9 cellular contexts compared by ENCODE assay signal in genomic region chr22:30267382-30268302, GRCh38. TPM values are rescaled to one million over a fixed set of nuclear protein-coding genes. Genes with fewer than 3 reads are reported as not detected.
DNase-seq lines count a peak whose midpoint lies in the region; ATAC-seq and TF ChIP-seq lines count a peak whose summit lies in the region.
"Had no signal": no experiment of that assay in that cellular context is flagged by ENCODE, and none has a peak within 500 bp of the region (broad histone marks: within the 10 kb centered on the region; RNA-seq: fewer than 3 reads in every experiment).

No MANE protein-coding gene starts in this region.

- no peaks in the 10 kb centered on the region for H4K20me1 ChIP-seq in OCI-LY1 (ENCODE audit: insufficient read depth, low read length)
- H4K20me1 ChIP-seq in GM23248 (ENCODE audit: insufficient read depth), result no peaks in the 10 kb centered on the region

- peaks cover 33 to 45% (median 35%) of the 10 kb centered on the region in 3 donors for H3K4me1 Mint-ChIP-seq in CD8-positive, alpha-beta memory T cell
- H3K4me1 Mint-ChIP-seq in natural killer cell, result peaks cover 31 to 59% of the 10 kb centered on the region in 2 donors

- no peaks in the 10 kb centered on the region for H3F3A ChIP-seq in OCI-LY1 (ENCODE audit: insufficient read depth, low read length)
- no peaks in the 10 kb centered on the region for H3F3A ChIP-seq in GM23248 (ENCODE audit: insufficient read depth)

- H3K79me2 ChIP-seq in OCI-LY1 (ENCODE audit: insufficient read depth, low read length), result no peaks in the 10 kb centered on the region
- H3K79me2 ChIP-seq in GM23248 (ENCODE audit: insufficient read depth), result no peaks in the 10 kb centered on the region

- no peak for TF ChIP-seq CTCF in OCI-LY1 (IDR thresholded peaks at IDR 0.05; ENCODE audit: low read length)
- no peak for TF ChIP-seq CTCF in natural killer cell (IDR thresholded peaks at IDR 0.05)

- in situ Hi-C loops in GM23248 (cut with MboI), result no loop called here

- intact Hi-C loops in natural killer cell (cut with micrococcal nuclease), result loop anchor here (1.0 to 5.0 kb wide), 4 partner anchors 47 to 1025 kb away; partner anchors contain the start of genes PIK3IP1 and SF3A1

- H3K4me2 ChIP-seq in OCI-LY1 (ENCODE audit: low read length) (peak overlapping the region; percentile 81; the same call in 1 of the 2 replicates), GM23248 (ENCODE audit: unreplicated experiment) (no peak overlapping the region)

- H3K9me2 ChIP-seq in OCI-LY1 (ENCODE audit: low read depth, low read length) (no peaks in the 10 kb centered on the region), GM23248 (ENCODE audit: insufficient read depth) (no peaks in the 10 kb centered on the region)

- peak; percentile 44 to 67 (median 58) for DNase-seq in CD8-positive, alpha-beta memory T cell
- peak; percentile 49 for DNase-seq in activated naive CD4-positive, alpha-beta T cell treated with anti-CD3 and anti-CD28 coated beads, Interleukin-2, amount 50 U/mL, for 16 hours
- DNase-seq in natural killer cell (peak; percentile 36), NCI-H1436 (lab: John Stamatoyannopoulos, UW) (no peak), NCI-H748 (lab: John Stamatoyannopoulos, UW; ENCODE audit: unreplicated experiment) (no peak), GM23248 (no peak), kidney glomerular epithelial cell (lab: John Stamatoyannopoulos, UW) (no peak)

- H3K9ac ChIP-seq in OCI-LY1 (ENCODE audit: low read length), result no peak overlapping the region
- no peak overlapping the region for H3K9ac ChIP-seq in GM23248

- peak overlapping the region; percentile 97 to 100 (median 99) for H3K27ac Mint-ChIP-seq in CD8-positive, alpha-beta memory T cell
- H3K27ac Mint-ChIP-seq in natural killer cell, result peak overlapping the region; percentile 97 to 99

- peak overlapping the region; percentile 88 for H3K27ac ChIP-seq in CD8-positive, alpha-beta memory T cell (ENCODE audit: low read depth, low read length)
- H3K27ac ChIP-seq in OCI-LY1 (ENCODE audit: low read depth, low read length, poor library complexity, severe bottlenecking), result no peak overlapping the region
- no peak overlapping the region for H3K27ac ChIP-seq in GM23248

- CTCF ChIA-PET in CD8-positive, alpha-beta memory T cell (lab: Charles Lee), result interaction anchor here (1.0 to 1.9 kb wide), 6 partner anchors 18 to 159 kb away, joined by 3 to 5 read pairs (median 4); partner anchors contain the start of genes CCDC157 and SF3A1

- H3K27me3 ChIP-seq in CD8-positive, alpha-beta memory T cell (ENCODE audit: insufficient read depth, low read length, poor library complexity, severe bottlenecking), result no peaks in the 10 kb centered on the region
- H3K27me3 ChIP-seq in OCI-LY1 (ENCODE audit: insufficient read depth, low read length) (no peaks in the 10 kb centered on the region), GM23248 (replicated peaks; ENCODE audit: insufficient read depth) (no peaks in the 10 kb centered on the region)

- peak in 2 of 3 donors; percentile 11 to 25 for ATAC-seq in natural killer cell

- H3K4me1 ChIP-seq in CD8-positive, alpha-beta memory T cell (ENCODE audit: insufficient read depth, low read length), result peaks cover 36% of the 10 kb centered on the region
- peaks cover 17% of the 10 kb centered on the region for H3K4me1 ChIP-seq in OCI-LY1 (ENCODE audit: insufficient read depth, low read length, severe bottlenecking)
- peaks cover 4% of the 10 kb centered on the region; the same call in 1 of the 2 replicates for H3K4me1 ChIP-seq in GM23248 (ENCODE audit: insufficient read depth)

- peak overlapping the region; percentile 75 for H3K4me3 ChIP-seq in CD8-positive, alpha-beta memory T cell (ENCODE audit: low read length)
- H3K4me3 ChIP-seq in OCI-LY1 (ENCODE audit: low read depth, low read length, poor library complexity, severe bottlenecking) (no peak overlapping the region), GM23248 (no peak overlapping the region)

- 90% methylated on average over 9 to 14 of the region's 14 CpGs for WGBS in GM23248 (ENCODE audit: low coverage in 1 of 2, low lambda C conversion rate in 2 of 2, missing lambda C conversion rate in 2 of 2), 2 experiments

- H3K9me3 Mint-ChIP-seq in CD8-positive, alpha-beta memory T cell, result no peaks in the 10 kb centered on the region
- H3K9me3 Mint-ChIP-seq in natural killer cell, result no peaks in the 10 kb centered on the region

- H3K4me3 Mint-ChIP-seq in CD8-positive, alpha-beta memory T cell, result peak overlapping the region; percentile 93 to 98 (median 95)
- peak overlapping the region; percentile 84 for H3K4me3 Mint-ChIP-seq in natural killer cell

- no peaks in the 10 kb centered on the region for H3K27me3 Mint-ChIP-seq in CD8-positive, alpha-beta memory T cell
- H3K27me3 Mint-ChIP-seq in natural killer cell (ENCODE audit: low read depth in 2 of 2), result no peaks in the 10 kb centered on the region

- no peaks in the 10 kb centered on the region for H3K9me3 ChIP-seq in CD8-positive, alpha-beta memory T cell (ENCODE audit: low read length)
- no peaks in the 10 kb centered on the region for H3K9me3 ChIP-seq in OCI-LY1 (ENCODE audit: low read length)
- no peaks in the 10 kb centered on the region for H3K9me3 ChIP-seq in GM23248 (ENCODE audit: low read depth)

- H3K36me3 Mint-ChIP-seq in CD8-positive, alpha-beta memory T cell, result peaks cover 0 to 16% (median 2%) of the 10 kb centered on the region in 3 donors
- no peaks in the 10 kb centered on the region for H3K36me3 Mint-ChIP-seq in natural killer cell

- no peaks in the 10 kb centered on the region for H3K36me3 ChIP-seq in CD8-positive, alpha-beta memory T cell (ENCODE audit: insufficient read depth, low read length)
- H3K36me3 ChIP-seq in OCI-LY1 (ENCODE audit: insufficient read depth, low read length), result no peaks in the 10 kb centered on the region
- no peaks in the 10 kb centered on the region for H3K36me3 ChIP-seq in GM23248 (ENCODE audit: low read depth)

- H2AFZ ChIP-seq in OCI-LY1 (ENCODE audit: low read length) (no peak overlapping the region), GM23248 (no peak overlapping the region)

- POLR2A ChIA-PET in CD8-positive, alpha-beta memory T cell (lab: Charles Lee), result interaction anchor here (1.1 kb wide), 1 partner anchor 18 kb away, joined by 3 read pairs; no protein-coding TSS in a partner anchor

RNA-seq across cellular contexts. Expression of gene OSM, which starts 1.0 kb away (rescaled TPM):
- 10 to 100 TPM; 18.9 to 20.7 TPM for total RNA-seq in CD8-positive, alpha-beta memory T cell
- 16.4 TPM for polyA plus RNA-seq in CD8-positive, alpha-beta memory T cell
- 100 to 1,000 TPM in 1 of 3 donors, 10 to 100 TPM in 2; 17.4 to 142 (median 18.1) TPM for total RNA-seq in natural killer cell
- not detected in 2 replicates for total RNA-seq in GM23248 (2014; rRNA removed; shearing (Covaris generic))
- not detected in 2 replicates for polyA plus RNA-seq in GM23248 (2016; fragmentation: Nextera tagmentation; extraction: Ambion mirVana)
- total RNA-seq: renal cortical epithelial cell had no signal

RNA-seq across cellular contexts. Expression of gene LIF, which starts 21.1 kb away (rescaled TPM):
- total RNA-seq in CD8-positive, alpha-beta memory T cell, result 10 to 100 TPM; 87.5 to 88.6 TPM
- not detected for polyA plus RNA-seq in CD8-positive, alpha-beta memory T cell
- 1 to 10 TPM; 2.0 to 2.7 (median 2.6) TPM for total RNA-seq in natural killer cell
- 1.6 and 1.9 TPM in 2 replicates for total RNA-seq in GM23248 (2014; rRNA removed; shearing (Covaris generic))
- 1.0 and 1.4 TPM in 2 replicates for polyA plus RNA-seq in GM23248 (2016; fragmentation: Nextera tagmentation; extraction: Ambion mirVana)

RNA-seq across cellular contexts. Expression of gene CASTOR1, which starts 21.7 kb away (rescaled TPM):
- 1 to 10 TPM; 4.0 to 5.3 TPM for total RNA-seq in CD8-positive, alpha-beta memory T cell
- 17.8 TPM for polyA plus RNA-seq in CD8-positive, alpha-beta memory T cell
- total RNA-seq in natural killer cell, result 10 to 100 TPM in 1 of 3 donors, 1 to 10 TPM in 2; 7.0 to 11.9 (median 8.8) TPM
- total RNA-seq in GM23248 (2014; rRNA removed; shearing (Covaris generic)), result 10.2 and 13.4 TPM in 2 replicates
- polyA plus RNA-seq in GM23248 (2016; fragmentation: Nextera tagmentation; extraction: Ambion mirVana), result 8.7 and 10.2 TPM in 2 replicates

RNA-seq across cellular contexts. Expression of gene TBC1D10A, which starts 59.1 kb away (rescaled TPM):
- 10 to 100 TPM; 14.7 to 17.3 TPM for total RNA-seq in CD8-positive, alpha-beta memory T cell
- 55.2 TPM for polyA plus RNA-seq in CD8-positive, alpha-beta memory T cell
- total RNA-seq in natural killer cell, result 10 to 100 TPM; 38.9 to 48.0 (median 47.9) TPM
- 16.9 and 26.3 TPM in 2 replicates for total RNA-seq in GM23248 (2014; rRNA removed; shearing (Covaris generic))
- 21.9 and 22.3 TPM in 2 replicates for polyA plus RNA-seq in GM23248 (2016; fragmentation: Nextera tagmentation; extraction: Ambion mirVana)

Comparison
In these comparisons a context has a peak if more than half of its experiments do, and no peak if none do; other contexts are left out.
1. DNase-seq: peak in CD8-positive, alpha-beta memory T cell (5 of 5), activated naive CD4-positive, alpha-beta T cell treated with anti-CD3 and anti-CD28 coated beads, Interleukin-2, amount 50 U/mL, for 16 hours (single experiment) and natural killer cell (single experiment); none in NCI-H1436 (single experiment), NCI-H748 (single experiment), GM23248 (single experiment) and kidney glomerular epithelial cell (single experiment).
2. RNA of gene OSM, which starts 1.0 kb away (total RNA-seq): 18.9 to 20.7 TPM in CD8-positive, alpha-beta memory T cell and 17.4 to 142 TPM in natural killer cell; not detected in GM23248; every median in the first group is over 10 times any median in the second.
3. RNA of gene LIF, which starts 21.1 kb away (total RNA-seq): 87.5 to 88.6 TPM in CD8-positive, alpha-beta memory T cell; 2.0 to 2.7 TPM in natural killer cell and 1.6 to 1.9 TPM in GM23248; every median in the first group is over 10 times any median in the second.